12 cellular contexts compared by ENCODE assay signal in the genomic region with DNA sequence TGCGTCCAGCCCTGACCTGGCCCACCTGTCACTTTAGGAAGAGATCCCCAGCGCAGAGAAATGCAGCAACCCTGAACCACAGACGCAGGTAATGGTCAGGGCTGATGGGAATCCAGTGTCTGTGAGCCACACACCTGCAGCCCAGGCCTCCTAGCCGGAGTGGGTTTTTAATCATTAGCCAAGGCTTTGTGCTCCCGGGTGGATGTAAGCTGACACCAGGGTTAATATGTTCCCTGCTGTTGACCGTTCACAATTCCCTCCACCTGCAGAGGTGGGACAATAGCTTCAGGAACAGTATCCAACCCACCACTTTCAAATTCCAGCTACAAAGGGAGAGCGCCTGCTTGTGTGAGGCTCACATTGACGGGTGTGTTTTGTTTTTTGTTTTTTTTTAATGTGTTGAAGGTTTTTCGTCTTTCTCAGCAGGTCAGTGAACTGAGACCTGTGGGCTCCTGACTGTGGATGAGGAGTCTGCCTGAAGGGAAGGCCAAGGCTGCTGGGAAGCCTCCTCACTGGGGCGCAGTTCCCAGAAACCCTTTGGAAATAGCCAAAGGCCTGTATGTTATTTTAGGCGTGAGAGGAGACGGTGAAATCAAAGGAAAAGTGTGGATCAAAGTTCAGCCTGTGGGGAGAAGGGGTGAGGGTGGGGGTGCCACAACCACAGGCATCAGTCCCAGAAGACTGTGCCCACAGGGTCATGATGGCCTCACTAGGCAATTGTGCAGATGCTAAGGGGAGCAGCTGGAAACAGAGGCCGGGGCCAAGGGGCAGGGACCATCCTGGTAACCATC.
DNase-seq lines count a peak whose midpoint lies in the region; ATAC-seq and TF ChIP-seq lines count a peak whose summit lies in the region.
"Had no signal": no experiment of that assay in that cellular context is flagged by ENCODE, and none has a peak within 500 bp of the region (broad histone marks: within the 10 kb centered on the region; RNA-seq: fewer than 3 reads in every experiment).

No MANE protein-coding gene starts in this region.

- DNase-seq in ACHN (peak; percentile 85), NCI-H146 (lab: John Stamatoyannopoulos, UW) (peak; percentile 99), body of pancreas (peak; percentile 86 to 94 (median 90)), mucosa of descending colon (peak in 2 of 3 donors; percentile 56 to 62), lower leg skin (ENCODE audit: low spot score in 2 of 2) (no peak), midbrain (lab: John Stamatoyannopoulos, UW) (no peak), aorta (no peak), SW 1271 (lab: John Stamatoyannopoulos, UW) (no peak)
- DNase-seq: activated effector memory CD4-positive, alpha-beta T cell treated with Interleukin-2 at 50 U/mL for 16 hours; effector memory CD8-positive, alpha-beta T cell; NCI-H2171 treated with DMSO at 0.1 percent for 48 hours had no signal

- H3K36me3 ChIP-seq in body of pancreas (replicated peaks in 1 of 2; ENCODE audit: insufficient read depth in 1 of 2, low read depth in 2 of 2) = no peaks in the 10 kb centered on the region
- no peaks in the 10 kb centered on the region for H3K36me3 ChIP-seq in mucosa of descending colon (ENCODE audit: low read depth)
- no peaks in the 10 kb centered on the region for H3K36me3 ChIP-seq in aorta (ENCODE audit: control insufficient read depth in 1 of 2, insufficient read depth in 2 of 2, low read length in 1 of 2)
- H3K36me3 ChIP-seq: suprapubic skin had no signal

- peak overlapping the region; percentile 89 to 97 (median 91) for H3K27ac ChIP-seq in body of pancreas
- no peak overlapping the region for H3K27ac ChIP-seq in aorta (ENCODE audit: low read depth in 1 of 2, low read length in 2 of 2)
- H3K27ac ChIP-seq: suprapubic skin had no signal

- H3K9me3 ChIP-seq in body of pancreas (no peaks in the 10 kb centered on the region), mucosa of descending colon (no peaks in the 10 kb centered on the region), aorta (ENCODE audit: control insufficient read depth, low read length) (no peaks in the 10 kb centered on the region)
- H3K9me3 ChIP-seq: suprapubic skin had no signal

- TF ChIP-seq CTCF in body of pancreas (IDR thresholded peaks at IDR 0.05) = peak in 1 of 7 experiments; percentile 2
- TF ChIP-seq CTCF in mucosa of descending colon (IDR thresholded peaks at IDR 0.05) = no peak
- TF ChIP-seq CTCF in lower leg skin (IDR thresholded peaks at IDR 0.05) = no peak

- intact Hi-C loops in body of pancreas (cut with DNase I) (loop anchor here (10.0 kb wide), 1 partner anchor 104 kb away; no protein-coding TSS in a partner anchor), mucosa of descending colon (cut with DNase I, micrococcal nuclease) (no loop called here), lower leg skin (cut with DNase I; ENCODE audit: low total_unique reads) (no loop called here), aorta (cut with DNase I) (no loop called here)

- TF ChIP-seq POLR2A in body of pancreas (IDR thresholded peaks at IDR 0.05) = peak in 2 of 3 donors; percentile 66 to 79
- no peak for TF ChIP-seq POLR2A in lower leg skin (IDR thresholded peaks at IDR 0.05)

- H3K27me3 ChIP-seq in body of pancreas = no peaks in the 10 kb centered on the region
- H3K27me3 ChIP-seq in aorta (ENCODE audit: control insufficient read depth in 1 of 2, insufficient read depth in 2 of 2, low read length in 1 of 2) = no peaks in the 10 kb centered on the region
- H3K27me3 ChIP-seq: suprapubic skin had no signal

- in situ Hi-C loops in ACHN (cut with HindIII; ENCODE audit: low pct_ligation_motif_present, low pct_unique_long_range_greater_than_20kb, low sequenced_read_pairs) = no loop called here

- H3K4me3 ChIP-seq in body of pancreas = no peak overlapping the region
- no peak overlapping the region for H3K4me3 ChIP-seq in mucosa of descending colon
- no peak overlapping the region for H3K4me3 ChIP-seq in lower leg skin (ENCODE audit: low read depth, poor library complexity, severe bottlenecking)
- H3K4me3 ChIP-seq in aorta (ENCODE audit: low read length in 2 of 2) = no peak overlapping the region
- H3K4me3 ChIP-seq: suprapubic skin had no signal

- 14 to 28% methylated on average over 11 to 13 of the region's 13 CpGs for WGBS in body of pancreas, 2 donors
- 72 to 76% methylated on average over 13 of the region's 13 CpGs for WGBS in lower leg skin, 2 donors
- WGBS in aorta, 2 donors = 58% methylated on average over 13 of the region's 13 CpGs

- ATAC-seq in body of pancreas (peak; percentile 76), mucosa of descending colon (peak; percentile 66), aorta (ENCODE audit: low FRiP score) (no peak)
- ATAC-seq: effector memory CD8-positive, alpha-beta T cell had no signal

- H3K4me1 ChIP-seq in body of pancreas (peaks cover 96% of the 10 kb centered on the region), mucosa of descending colon (ENCODE audit: low read depth) (peaks cover 39% of the 10 kb centered on the region), aorta (ENCODE audit: control insufficient read depth in 1 of 2, insufficient read depth in 2 of 2, low read length in 2 of 2) (no peaks in the 10 kb centered on the region)

Comparison
In these comparisons a context has a peak if more than half of its experiments do, and no peak if none do; other contexts are left out.
1. DNase-seq: peak in ACHN (single experiment), NCI-H146 (single experiment), body of pancreas (4 of 4) and mucosa of descending colon (2 of 3); none in lower leg skin (0 of 2), midbrain (single experiment), aorta (0 of 2) and SW 1271 (0 of 2).
2. H3K27ac ChIP-seq: peak in body of pancreas (4 of 4); none in aorta (0 of 2).
3. POLR2A ChIP-seq: peak in body of pancreas (2 of 3); none in lower leg skin (0 of 2).